ENCODE assay signal across 23 cellular contexts in genomic region chr7:28842769-28843295, GRCh38.
"Had no signal": no experiment of that assay in that cellular context is flagged by ENCODE, and none has a peak within 500 bp of the region (broad histone marks: within the 10 kb centered on the region; RNA-seq: fewer than 3 reads in every experiment).

No MANE protein-coding gene starts in this region.

- H3K4me1 ChIP-seq: SJSA1 had no signal

- H3K27ac ChIP-seq: SJSA1, SK-N-MC had no signal

- FAIRE-seq: HepG2, RCC 7860 had no signal

- ATAC-seq: HepG2 had no signal

- H3K4me3 ChIP-seq: MG63, SJSA1, SK-N-MC had no signal

- H3K9me3 ChIP-seq: MG63, SJSA1 had no signal

- H3K27me3 ChIP-seq: MG63, SJSA1 had no signal

- DNase-seq: IMR-90, Karpas-422, KG1, MG63, NCI-H1092, NCI-H1105 treated with DMSO at 0.1 percent for 48 hours, NCI-H1417 treated with DMSO at 0.1 percent for 48 hours, NCI-H146, NCI-H187, NCI-H2029, NCI-H2081 treated with DMSO at 0.1 percent for 48 hours, NCI-H2171, NCI-H446, NCI-H510A, NCI-H524 treated with DMSO at 0.1 percent for 48 hours, NCI-H69, NCI-H774, RPMI8226, SHP77 treated with DMSO at 0.1 percent for 48 hours had no signal
